Comparison of ENCODE assay signal across 15 cellular contexts in genomic region chr12:75798527-75798926, GRCh38.
DNase-seq lines count a peak whose midpoint lies in the region; ATAC-seq, FAIRE-seq and TF ChIP-seq lines count a peak whose summit lies in the region.
"Had no signal": no experiment of that assay in that cellular context is flagged by ENCODE, and none has a peak within 500 bp of the region (broad histone marks: within the 10 kb centered on the region; RNA-seq: fewer than 3 reads in every experiment).

No MANE protein-coding gene starts in this region.

- H3K9me3 ChIP-seq in A549: no peaks in the 10 kb centered on the region
- H3K9me3 ChIP-seq in HCT116 (ENCODE audit: control insufficient read depth in 1 of 2, insufficient read depth in 1 of 2, low read depth in 1 of 2, low read length in 2 of 2): no peaks in the 10 kb centered on the region
- H3K9me3 ChIP-seq: BLaER1 treated with 17β-estradiol and CSF1 and Interleukin-3, amounts not matched to agents 10 nM and 100 nM had no signal

- H3K4me1 ChIP-seq in A549: no peaks in the 10 kb centered on the region
- peaks cover 33 to 46% of the 10 kb centered on the region in 2 experiments for H3K4me1 ChIP-seq in HCT116 (ENCODE audit: control insufficient read depth in 1 of 2, insufficient read depth in 2 of 2, low read length in 2 of 2)
- H3K4me1 ChIP-seq in foreskin keratinocyte: no peaks in the 10 kb centered on the region

- ATAC-seq in A549 (no peak), HCT116 (no peak), foreskin keratinocyte (no peak), GM18861 (IDR thresholded peaks at IDR 0.05; ENCODE audit: unreplicated experiment) (no peak)

- H3K9me2 ChIP-seq in HCT116 (ENCODE audit: insufficient read depth): no peaks in the 10 kb centered on the region

- no peak for TF ChIP-seq POLR2A in A549 (IDR thresholded peaks at IDR 0.05; ENCODE audit: low read length)
- no peak for TF ChIP-seq POLR2A in HCT116 (IDR thresholded peaks at IDR 0.05; ENCODE audit: borderline replicate concordance, extremely low read depth, insufficient read depth, insufficient read length)

- no peak overlapping the region for H3K4me2 ChIP-seq in A549
- H3K4me2 ChIP-seq in HCT116 (ENCODE audit: low read length): peak overlapping the region; percentile 32
- H3K4me2 ChIP-seq: BLaER1 treated with 17β-estradiol and CSF1 and Interleukin-3, amounts not matched to agents 10 nM and 100 nM had no signal

- H2AFZ ChIP-seq in HCT116 (ENCODE audit: low read depth, low read length, poor library complexity, severe bottlenecking): no peak overlapping the region
- H2AFZ ChIP-seq: GM23248 had no signal

- TF ChIP-seq RAD21 in A549 (conservative IDR thresholded peaks at IDR 0.05 in 1 of 2, IDR thresholded peaks at IDR 0.05 in 1 of 2) (no peak), HCT116 (IDR thresholded peaks at IDR 0.05; ENCODE audit: low read depth) (no peak)

- TF ChIP-seq EP300 in A549 (IDR thresholded peaks at IDR 0.05): no peak

- BruUV-seq in HCT116 (replicated peaks; lab: Mats Ljungman, UMichigan): no TSS peak

- H3K4me3 ChIP-seq in A549 (no peak overlapping the region), HCT116 (replicated peaks in 1 of 2; ENCODE audit: low read depth in 1 of 2, low read length in 2 of 2) (no peak overlapping the region)
- H3K4me3 ChIP-seq: BLaER1 treated with 17β-estradiol and CSF1 and Interleukin-3, amounts not matched to agents 10 nM and 100 nM; GM23248 had no signal

- H3K27ac ChIP-seq in A549 (no peak overlapping the region; a peak in 1 of 6 replicates), HCT116 (ENCODE audit: low read depth, low read length) (peak overlapping the region; percentile 80; the same call in 1 of the 2 replicates), foreskin keratinocyte (peak overlapping the region; percentile 17), substantia nigra (ENCODE audit: low read depth, low read length, poor library complexity, severe bottlenecking) (no peak overlapping the region)
- H3K27ac ChIP-seq: BLaER1 treated with 17β-estradiol and CSF1 and Interleukin-3, amounts not matched to agents 10 nM and 100 nM; GM23248 had no signal

- no peaks in the 10 kb centered on the region; a peak in 1 of 4 replicates for H3K36me3 ChIP-seq in HCT116 (ENCODE audit: control insufficient read depth in 1 of 2, insufficient read depth in 2 of 2, low read length in 2 of 2)
- H3K36me3 ChIP-seq: BLaER1 treated with 17β-estradiol and CSF1 and Interleukin-3, amounts not matched to agents 10 nM and 100 nM had no signal

- no peaks in the 10 kb centered on the region for H4K20me1 ChIP-seq in HCT116 (ENCODE audit: insufficient read depth)
- H4K20me1 ChIP-seq: BLaER1 treated with 17β-estradiol and CSF1 and Interleukin-3, amounts not matched to agents 10 nM and 100 nM had no signal

- TF ChIP-seq CTCF in A549 (IDR thresholded peaks at IDR 0.05) (no peak), HCT116 (IDR thresholded peaks at IDR 0.05 in 2 of 3, conservative IDR thresholded peaks at IDR 0.05 in 1 of 3; ENCODE audit: borderline replicate concordance in 1 of 3, insufficient read depth in 1 of 3, low read depth in 2 of 3, low read length in 2 of 3) (no peak), foreskin keratinocyte (conservative IDR thresholded peaks at IDR 0.05) (no peak)

- RAD21 ChIA-PET in HCT116 (lab: Charles Lee; ENCODE audit: low non-redundant PET in 1 of 2, low total read pairs in 2 of 2, uncharacterized antibody in 2 of 2, unreplicated experiment in 2 of 2): no interaction called here

- no peaks in the 10 kb centered on the region for H3K79me2 ChIP-seq in HCT116 (ENCODE audit: insufficient read depth, low read length)

- intact Hi-C loops in HCT116 (cut with micrococcal nuclease): no loop called here

- FAIRE-seq in A549 (lab: Jason Lieb, UNC): peak; percentile 56
- FAIRE-seq: H54 had no signal

- no peaks in the 10 kb centered on the region for H3K27me3 ChIP-seq in HCT116 (ENCODE audit: insufficient read depth, low read length)
- H3K27me3 ChIP-seq in foreskin keratinocyte: no peaks in the 10 kb centered on the region
- H3K27me3 ChIP-seq: BLaER1 treated with 17β-estradiol and CSF1 and Interleukin-3, amounts not matched to agents 10 nM and 100 nM had no signal

- H3K9ac ChIP-seq in HCT116 (ENCODE audit: low read length): peak overlapping the region; percentile 35
- H3K9ac ChIP-seq: BLaER1 treated with 17β-estradiol and CSF1 and Interleukin-3, amounts not matched to agents 10 nM and 100 nM; GM23248 had no signal

- POLR2A ChIA-PET in A549 (lab: Yijun Ruan, JAX) (interaction anchor here (0.6 kb wide), 1 partner anchor 136 kb away, joined by 4 read pairs; no protein-coding TSS in a partner anchor), HCT116 (lab: Charles Lee) (interaction anchor here (1.7 kb wide), 2 partner anchors 17 to 233 kb away, joined by 4 read pairs; partner anchors contain the start of gene PHLDA1)

- WGBS in A549 (ENCODE audit: missing lambda C conversion rate): 57% methylated on average over 2 of the region's 2 CpGs

- CTCF ChIA-PET in A549 (lab: Yijun Ruan, JAX) (interaction anchor here (1.3 kb wide), 1 partner anchor 19 kb away, joined by 3 read pairs; no protein-coding TSS in a partner anchor), HCT116 (lab: Charles Lee) (no interaction called here)

- DNase-seq in A549 (ENCODE audit: low read depth in 1 of 2, low spot score in 1 of 2) (no peak), HCT116 (ENCODE audit: low read depth, low spot score) (no peak), NCI-H748 (lab: John Stamatoyannopoulos, UW; ENCODE audit: unreplicated experiment) (peak; percentile 54), foreskin keratinocyte (no peak), NCI-H226 (no peak), substantia nigra (lab: John Stamatoyannopoulos, UW) (no peak)
- DNase-seq in activated CD4-positive, alpha-beta T cell treated with anti-CD3 and anti-CD28 coated beads, Interleukin-2, amount 50 U/mL, for 48 hours: no peak
- DNase-seq: ACHN; CD4-positive, CD25-positive, alpha-beta regulatory T cell; DMS53; GF-D8; GM23248 had no signal

TF ChIP-seq in A549, 52 proteins besides CTCF, POLR2A, EP300 and RAD21 (continues in another document):
- TF ChIP-seq ZC3H11A (IDR thresholded peaks at IDR 0.05): no peak
- no peak for TF ChIP-seq FOSL2 (IDR thresholded peaks at IDR 0.05)
- TF ChIP-seq FOSL2 (CRISPR knock-in tag; IDR thresholded peaks at IDR 0.05): no peak
- no peak for TF ChIP-seq TFCP2L1 (CRISPR knock-in tag; IDR thresholded peaks at IDR 0.05)
- TF ChIP-seq NR3C1 (IDR thresholded peaks at IDR 0.05): no peak
- TF ChIP-seq ELK1 (IDR thresholded peaks at IDR 0.05; ENCODE audit: low read depth, low read length): no peak
- no peak for TF ChIP-seq RFX5 (IDR thresholded peaks at IDR 0.05)
- TF ChIP-seq ATOH8 (CRISPR knock-in tag; IDR thresholded peaks at IDR 0.05; ENCODE audit: low read depth): no peak
- TF ChIP-seq MAZ (IDR thresholded peaks at IDR 0.05; ENCODE audit: borderline replicate concordance, low read depth, low read length): no peak
- no peak for TF ChIP-seq ZSCAN20 (CRISPR knock-in tag; IDR thresholded peaks at IDR 0.05)
- no peak for TF ChIP-seq HOXB13 (CRISPR knock-in tag; IDR thresholded peaks at IDR 0.05; ENCODE audit: low read depth)
- no peak for TF ChIP-seq CEBPB (IDR thresholded peaks at IDR 0.05)

TF ChIP-seq in HCT116, 20 proteins besides CTCF, POLR2A, EP300 and RAD21:
- TF ChIP-seq EZH2 (IDR thresholded peaks at IDR 0.05): no peak
- no peak for TF ChIP-seq EGR1 (IDR thresholded peaks at IDR 0.05; ENCODE audit: low read depth)
- TF ChIP-seq ATF3 (IDR thresholded peaks at IDR 0.05): no peak
- TF ChIP-seq CBX3 (IDR thresholded peaks at IDR 0.05; ENCODE audit: low read depth): no peak
- no peak for TF ChIP-seq ZBTB33 (IDR thresholded peaks at IDR 0.05; ENCODE audit: extremely low read depth, insufficient replicate concordance, low read length)
- no peak for TF ChIP-seq POLR2AphosphoS5 (IDR thresholded peaks at IDR 0.05; ENCODE audit: low read depth, low read length)
- TF ChIP-seq CEBPB (IDR thresholded peaks at IDR 0.05; ENCODE audit: low read depth): no peak
- no peak for TF ChIP-seq JUND (IDR thresholded peaks at IDR 0.05)
- no peak for TF ChIP-seq SP1 (IDR thresholded peaks at IDR 0.05; ENCODE audit: low read depth)
- no peak for TF ChIP-seq ELF1 (IDR thresholded peaks at IDR 0.05; ENCODE audit: borderline replicate concordance, low read depth)
- no peak for TF ChIP-seq YY1 (IDR thresholded peaks at IDR 0.05; ENCODE audit: extremely low read depth, insufficient replicate concordance, low read depth, low read length)
- TF ChIP-seq MAX (IDR thresholded peaks at IDR 0.05): no peak

Comparison
In these comparisons a context has a peak if more than half of its experiments do, and no peak if none do; other contexts are left out.
1. H3K27ac ChIP-seq: peak in HCT116 (single experiment) and foreskin keratinocyte (single experiment); none in A549 (0 of 2) and substantia nigra (single experiment).